Comparison of ENCODE assay signal across 8 cellular contexts in genomic region chr16:81808933-81809480, GRCh38. TPM values are rescaled to one million over a fixed set of nuclear protein-coding genes. Genes with fewer than 3 reads are reported as not detected.
DNase-seq lines count a peak whose midpoint lies in the region; ATAC-seq and TF ChIP-seq lines count a peak whose summit lies in the region.

No MANE protein-coding gene starts in this region.

- intact Hi-C loops in sciatic nerve (cut with DNase I) = no loop called here

- peak; percentile 35 for TF ChIP-seq POLR2A in GM15510 (IDR thresholded peaks at IDR 0.05; ENCODE audit: borderline replicate concordance, extremely low read depth, insufficient read length)

- ATAC-seq in GM21515 (IDR thresholded peaks at IDR 0.05; ENCODE audit: unreplicated experiment) (peak; percentile 75), HG03521 (IDR thresholded peaks at IDR 0.05; ENCODE audit: unreplicated experiment) (peak; percentile 64), esophagus mucosa (peak; percentile 71), sciatic nerve (no peak), SK-N-SH treated with all-trans-retinoic acid at 6 μM for 48 hours (no peak)

- no peak for DNase-seq in NCI-H2029 (lab: John Stamatoyannopoulos, UW)
- DNase-seq in midbrain (lab: John Stamatoyannopoulos, UW) = no peak
- no peak for DNase-seq in sciatic nerve (ENCODE audit: low spot score)

TF ChIP-seq in SK-N-SH treated with all-trans-retinoic acid at 6 μM for 48 hours, 23 proteins besides CTCF, POLR2A, EP300 and RAD21:
- no peak for TF ChIP-seq ZFP30 (CRISPR knock-in tag; IDR thresholded peaks at IDR 0.05)
- TF ChIP-seq ZNF565 (CRISPR knock-in tag; conservative IDR thresholded peaks at IDR 0.05; ENCODE audit: low read depth) = no peak
- TF ChIP-seq ZFP3 (CRISPR knock-in tag; IDR thresholded peaks at IDR 0.05) = no peak
- no peak for TF ChIP-seq ARNTL (CRISPR knock-in tag; IDR thresholded peaks at IDR 0.05; ENCODE audit: borderline replicate concordance, low read depth)
- no peak for TF ChIP-seq RARB (CRISPR knock-in tag; IDR thresholded peaks at IDR 0.05)
- TF ChIP-seq TCF4 (CRISPR knock-in tag; IDR thresholded peaks at IDR 0.05; ENCODE audit: borderline replicate concordance) = no peak
- no peak for TF ChIP-seq BACH2 (CRISPR knock-in tag; IDR thresholded peaks at IDR 0.05; ENCODE audit: borderline replicate concordance)
- no peak for TF ChIP-seq GLIS3 (CRISPR knock-in tag; IDR thresholded peaks at IDR 0.05)
- no peak for TF ChIP-seq ZNF8 (CRISPR knock-in tag; IDR thresholded peaks at IDR 0.05)

RNA-seq across cellular contexts. Expression of gene PLCG2, which starts 29.9 kb away (rescaled TPM):
- 8.6 TPM for total RNA-seq in esophagus mucosa
- 40.7 TPM for total RNA-seq in sciatic nerve

Comparison
In these comparisons a context has a peak if more than half of its experiments do, and no peak if none do; other contexts are left out.
1. ATAC-seq: peak in GM21515 (single experiment), HG03521 (single experiment) and esophagus mucosa (single experiment); none in sciatic nerve (single experiment) and SK-N-SH treated with all-trans-retinoic acid at 6 μM for 48 hours (single experiment).